ENCODE assay signal across 27 cellular contexts in genomic region chr6:14148471-14148870, GRCh38.
"Had no signal": no experiment of that assay in that cellular context is flagged by ENCODE, and none has a peak within 500 bp of the region (broad histone marks: within the 10 kb centered on the region; RNA-seq: fewer than 3 reads in every experiment).

No MANE protein-coding gene starts in this region.

- H3K9me3 ChIP-seq: Peyer's patch, SJCRH30 had no signal

- H3K27ac ChIP-seq: brain microvascular endothelial cell, cardiac muscle cell, Peyer's patch, RWPE1, SJCRH30 had no signal

- H3K4me3 Mint-ChIP-seq: activated CD4-positive, alpha-beta T cell treated with anti-CD3 and anti-CD28 coated beads, Interleukin-2, amount 10 ng/mL, durations not matched to agents 24 days and 14 days; activated naive CD4-positive, alpha-beta T cell treated with anti-CD3 and anti-CD28 coated beads for 36 hours; activated naive CD8-positive, alpha-beta T cell; activated T-helper 17 cell treated with anti-CD3 and anti-CD28 coated beads, Interleukin-2, amount 50 U/mL, for 72 hours; WTC11 had no signal

- H3K27me3 Mint-ChIP-seq: activated naive CD8-positive, alpha-beta T cell; activated T-helper 17 cell treated with anti-CD3 and anti-CD28 coated beads, Interleukin-2, amount 50 U/mL, for 72 hours had no signal

- H3K36me3 ChIP-seq: brain microvascular endothelial cell, cardiac muscle cell, Peyer's patch, SJCRH30 had no signal

- ATAC-seq: activated T-helper 17 cell treated with anti-CD3 and anti-CD28 coated beads, Interleukin-2, amount 50 U/mL, for 72 hours; SK-N-SH treated with all-trans-retinoic acid at 6 μM for 48 hours; WTC11 had no signal

- H3K4me1 ChIP-seq: Peyer's patch, SJCRH30 had no signal

- H3K4me3 ChIP-seq: cardiac muscle cell, Peyer's patch, SJCRH30 had no signal

- H3K9me3 Mint-ChIP-seq: activated CD4-positive, alpha-beta T cell treated with anti-CD3 and anti-CD28 coated beads, Interleukin-2, amount 10 ng/mL, durations not matched to agents 24 days and 14 days; activated naive CD4-positive, alpha-beta T cell treated with anti-CD3 and anti-CD28 coated beads for 36 hours; activated T-helper 17 cell treated with anti-CD3 and anti-CD28 coated beads, Interleukin-2, amount 50 U/mL, for 72 hours; WTC11 had no signal

- H3K27me3 ChIP-seq: brain microvascular endothelial cell, cardiac muscle cell, Peyer's patch, SJCRH30 had no signal

- DNase-seq: activated CD4-positive, alpha-beta T cell treated with anti-CD3 and anti-CD28 coated beads for 1 hour; activated CD4-positive, alpha-beta T cell treated with anti-CD3 and anti-CD28 coated beads, Interleukin-2, amount 10 ng/mL, durations not matched to agents 24 days and 14 days; activated CD4-positive, alpha-beta T cell treated with anti-CD3 and anti-CD28 coated beads, Interleukin-2, amount 50 U/mL, for 48 hours; activated CD8-positive, alpha-beta memory T cell treated with anti-CD3 and anti-CD28 coated beads for 24 hours; activated gamma-delta T cell; activated naive CD4-positive, alpha-beta T cell treated with anti-CD3 and anti-CD28 coated beads for 36 hours; activated T-cell treated with anti-CD3 and anti-CD28 coated beads for 4 hours; activated T-cell treated with anti-CD3 and anti-CD28 coated beads, Interleukin-2, amount 50 U/mL, for 48 hours; brain microvascular endothelial cell; MM.1S; NCI-H1105; NCI-H1436; NCI-H1694 treated with DMSO at 0.1 percent for 48 hours; NCI-H345; NCI-H524 treated with DMSO at 0.1 percent for 48 hours; NCI-H748 treated with DMSO at 0.1 percent for 48 hours; Peyer's patch; Right ventricle myocardium superior; SJCRH30; SW 1271; T-helper 9 cell had no signal

- H3K27ac Mint-ChIP-seq: activated CD4-positive, alpha-beta T cell treated with anti-CD3 and anti-CD28 coated beads, Interleukin-2, amount 10 ng/mL, durations not matched to agents 24 days and 14 days; activated naive CD4-positive, alpha-beta T cell treated with anti-CD3 and anti-CD28 coated beads for 36 hours; activated naive CD8-positive, alpha-beta T cell; activated T-helper 17 cell treated with anti-CD3 and anti-CD28 coated beads, Interleukin-2, amount 50 U/mL, for 72 hours; WTC11 had no signal

- H3K36me3 Mint-ChIP-seq: activated naive CD8-positive, alpha-beta T cell; WTC11 had no signal
